Comparison of ENCODE assay signal across 25 cellular contexts in the genomic region with DNA sequence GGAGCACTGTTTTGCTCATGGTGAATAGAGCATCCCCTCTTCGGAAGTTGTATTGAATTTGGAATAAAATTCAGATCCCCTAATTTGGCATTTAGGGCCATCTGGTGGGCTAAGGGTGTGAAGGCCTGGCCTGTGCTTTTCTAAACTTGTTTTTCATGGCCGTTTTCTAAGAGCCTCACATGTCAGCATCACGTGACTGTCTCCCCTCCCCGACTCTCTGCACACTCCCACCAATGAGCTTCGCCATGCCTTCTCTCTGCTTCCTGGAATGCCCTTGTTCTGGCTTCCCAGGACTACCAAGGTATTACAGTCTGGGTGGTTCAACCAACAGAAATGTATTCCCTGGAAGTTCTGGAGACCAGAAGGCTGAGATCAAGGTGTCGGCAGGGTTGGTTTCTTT.
"Had no signal": no experiment of that assay in that cellular context is flagged by ENCODE, and none has a peak within 500 bp of the region (broad histone marks: within the 10 kb centered on the region; RNA-seq: fewer than 3 reads in every experiment).

No MANE protein-coding gene starts in this region.

- H3K4me3 ChIP-seq: adrenal gland had no signal

- H3K4me1 Mint-ChIP-seq: activated naive CD8-positive, alpha-beta T cell treated with anti-CD3 and anti-CD28 coated beads, Interleukin-2, amount 10 ng/mL, durations not matched to agents 7 days and 5 days had no signal

- H3K9ac ChIP-seq: SK-N-SH had no signal

- H3K27me3 ChIP-seq: adrenal gland had no signal

- ATAC-seq: activated CD8-positive, alpha-beta T cell treated with anti-CD3 and anti-CD28 coated beads, Interleukin-2, amount 10 ng/mL, durations not matched to agents 7 days and 5 days; Panc1; Right ventricle myocardium inferior had no signal

- H3K4me2 ChIP-seq: SK-N-SH had no signal

- H3K9me3 ChIP-seq: adrenal gland, SK-N-SH had no signal

- H3K4me3 Mint-ChIP-seq: activated CD8-positive, alpha-beta T cell treated with anti-CD3 and anti-CD28 coated beads, Interleukin-2, amount 10 ng/mL, durations not matched to agents 7 days and 5 days; activated naive CD8-positive, alpha-beta T cell treated with anti-CD3 and anti-CD28 coated beads, Interleukin-2, amount 10 ng/mL, durations not matched to agents 7 days and 5 days; T-helper 2 cell treated with Interferon-gamma antibody and Interleukin-4, amounts not matched to agents 5 μg/mL and 100 μg/mL, for 36 hours had no signal

- H3K9me3 Mint-ChIP-seq: T-helper 2 cell treated with Interferon-gamma antibody and Interleukin-4, amounts not matched to agents 5 μg/mL and 100 μg/mL, for 36 hours had no signal

- H3K36me3 ChIP-seq: adrenal gland had no signal

- H3K27ac ChIP-seq: adrenal gland had no signal

- DNase-seq: activated CD4-positive, alpha-beta T cell treated with anti-CD3 and anti-CD28 coated beads for 48 hours; activated CD4-positive, alpha-beta T cell treated with anti-CD3 and anti-CD28 coated beads, Interleukin-2, amount 50 U/mL, for 4 hours; activated CD4-positive, CD25-positive, alpha-beta regulatory T cell treated with anti-CD3 and anti-CD28 coated beads, Interleukin-2, amount 50 U/mL, for 72 hours; activated CD8-positive, alpha-beta memory T cell treated with anti-CD3 and anti-CD28 coated beads, Interleukin-2, amount 50 U/mL, for 48 hours; activated CD8-positive, alpha-beta T cell treated with anti-CD3 and anti-CD28 coated beads, Interleukin-2, amount 10 ng/mL, durations not matched to agents 7 days and 5 days; activated naive CD4-positive, alpha-beta T cell treated with anti-CD3 and anti-CD28 coated beads, Interleukin-2, amount 50 U/mL, for 16 hours; activated naive CD8-positive, alpha-beta T cell treated with anti-CD3 and anti-CD28 coated beads, Interleukin-2, amount 10 ng/mL, durations not matched to agents 7 days and 5 days; activated T-cell treated with anti-CD3 and anti-CD28 coated beads, Interleukin-2, amount 50 U/mL, for 1 hour; adrenal gland; anterior cingulate cortex; caudate nucleus; KG1; NCI-H1092; NCI-H1417 treated with DMSO at 0.1 percent for 48 hours; NCI-H1694; NCI-H2029; NCI-H510A treated with DMSO at 0.1 percent for 48 hours; NCI-H69; NK-92 treated with Interleukin-12 subunit alpha and Interleukin-12 subunit beta, amount 100 ng/mL, for 24 hours; OCI-M1; RPMI8226; SK-N-SH had no signal

- H3K4me1 ChIP-seq: adrenal gland had no signal

- H3K27ac Mint-ChIP-seq: activated CD8-positive, alpha-beta T cell treated with anti-CD3 and anti-CD28 coated beads, Interleukin-2, amount 10 ng/mL, durations not matched to agents 7 days and 5 days; activated naive CD8-positive, alpha-beta T cell treated with anti-CD3 and anti-CD28 coated beads, Interleukin-2, amount 10 ng/mL, durations not matched to agents 7 days and 5 days; T-helper 2 cell treated with Interferon-gamma antibody and Interleukin-4, amounts not matched to agents 5 μg/mL and 100 μg/mL, for 36 hours had no signal

- H3K36me3 Mint-ChIP-seq: activated naive CD8-positive, alpha-beta T cell treated with anti-CD3 and anti-CD28 coated beads, Interleukin-2, amount 10 ng/mL, durations not matched to agents 7 days and 5 days had no signal
